ENCODE assay signal across 1 cellular context in the genomic region with DNA sequence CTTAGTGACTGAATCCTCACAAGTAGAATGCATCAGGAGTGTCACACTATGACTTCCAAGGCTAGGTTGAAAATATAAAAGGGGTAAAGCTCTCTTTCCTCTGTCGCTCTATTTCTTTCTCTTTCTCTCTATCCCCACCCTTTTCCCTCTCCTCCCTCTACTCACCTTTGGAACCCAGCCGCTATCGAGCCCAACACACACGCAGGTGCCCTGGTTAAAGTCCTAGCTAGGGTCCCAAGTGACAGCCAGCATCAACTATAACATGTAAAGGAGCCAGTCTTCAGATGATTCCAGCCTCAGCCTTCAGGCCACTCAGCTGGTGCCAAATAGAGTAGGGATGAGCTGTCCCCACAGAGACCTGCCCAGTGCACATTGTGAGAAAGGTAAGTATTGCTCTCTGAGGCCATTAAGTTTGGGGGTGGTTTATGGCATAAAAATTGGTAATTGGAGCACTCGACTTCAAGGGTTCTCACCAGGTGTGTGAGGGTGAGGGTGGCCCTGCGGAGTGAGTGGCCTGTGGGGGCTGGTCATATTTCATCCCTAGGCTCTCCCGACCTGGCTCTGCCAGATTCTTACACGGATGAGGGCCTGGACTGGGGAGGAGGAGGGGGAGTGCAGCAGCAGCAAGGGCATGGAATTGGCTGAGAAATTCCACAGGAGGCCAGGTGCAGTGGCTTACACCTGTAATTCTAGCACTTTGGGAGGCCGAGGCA.
TF ChIP-seq lines count a peak whose summit lies in the region.

No MANE protein-coding gene starts in this region.

TF ChIP-seq in IMR-90, 13 proteins besides CTCF, POLR2A, EP300 and RAD21:
- TF ChIP-seq, protein P1, sequence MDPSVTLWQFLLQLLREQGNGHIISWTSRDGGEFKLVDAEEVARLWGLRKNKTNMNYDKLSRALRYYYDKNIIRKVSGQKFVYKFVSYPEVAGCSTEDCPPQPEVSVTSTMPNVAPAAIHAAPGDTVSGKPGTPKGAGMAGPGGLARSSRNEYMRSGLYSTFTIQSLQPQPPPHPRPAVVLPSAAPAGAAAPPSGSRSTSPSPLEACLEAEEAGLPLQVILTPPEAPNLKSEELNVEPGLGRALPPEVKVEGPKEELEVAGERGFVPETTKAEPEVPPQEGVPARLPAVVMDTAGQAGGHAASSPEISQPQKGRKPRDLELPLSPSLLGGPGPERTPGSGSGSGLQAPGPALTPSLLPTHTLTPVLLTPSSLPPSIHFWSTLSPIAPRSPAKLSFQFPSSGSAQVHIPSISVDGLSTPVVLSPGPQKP (IDR thresholded peaks at IDR 0.05; ENCODE audit: borderline replicate concordance, low read depth, low read length) = no peak
- TF ChIP-seq MAZ (IDR thresholded peaks at IDR 0.05; ENCODE audit: borderline replicate concordance, low read depth, low read length) = no peak
- no peak for TF ChIP-seq RFX5 (IDR thresholded peaks at IDR 0.05; ENCODE audit: low read depth, low read length)
- TF ChIP-seq MXI1 (IDR thresholded peaks at IDR 0.05; ENCODE audit: borderline replicate concordance, low read depth, low read length) = no peak
- TF ChIP-seq BHLHE40 (IDR thresholded peaks at IDR 0.05; ENCODE audit: low read depth, low read length) = no peak
- TF ChIP-seq FOS (IDR thresholded peaks at IDR 0.05; ENCODE audit: low read depth, low read length) = no peak
- TF ChIP-seq NFE2L2 (IDR thresholded peaks at IDR 0.05; ENCODE audit: low read depth, low read length) = no peak
- TF ChIP-seq, protein P2, sequence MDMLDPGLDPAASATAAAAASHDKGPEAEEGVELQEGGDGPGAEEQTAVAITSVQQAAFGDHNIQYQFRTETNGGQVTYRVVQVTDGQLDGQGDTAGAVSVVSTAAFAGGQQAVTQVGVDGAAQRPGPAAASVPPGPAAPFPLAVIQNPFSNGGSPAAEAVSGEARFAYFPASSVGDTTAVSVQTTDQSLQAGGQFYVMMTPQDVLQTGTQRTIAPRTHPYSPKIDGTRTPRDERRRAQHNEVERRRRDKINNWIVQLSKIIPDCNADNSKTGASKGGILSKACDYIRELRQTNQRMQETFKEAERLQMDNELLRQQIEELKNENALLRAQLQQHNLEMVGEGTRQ (IDR thresholded peaks at IDR 0.05; ENCODE audit: low read depth, low read length) = no peak
- TF ChIP-seq MAFK (IDR thresholded peaks at IDR 0.05; ENCODE audit: low read depth, low read length) = no peak
- no peak for TF ChIP-seq CHD1 (IDR thresholded peaks at IDR 0.05; ENCODE audit: low read depth, low read length)
- no peak for TF ChIP-seq SMC3 (IDR thresholded peaks at IDR 0.05; ENCODE audit: low read depth, low read length)
- TF ChIP-seq RCOR1 (IDR thresholded peaks at IDR 0.05; ENCODE audit: insufficient replicate concordance, low read length) = no peak
- TF ChIP-seq CEBPB (IDR thresholded peaks at IDR 0.05; ENCODE audit: low read depth, low read length) = no peak
TF ChIP-seq in IMR-90: peak in this region for 0.
